Comparison of ENCODE assay signal across 9 cellular contexts in the genomic region with DNA sequence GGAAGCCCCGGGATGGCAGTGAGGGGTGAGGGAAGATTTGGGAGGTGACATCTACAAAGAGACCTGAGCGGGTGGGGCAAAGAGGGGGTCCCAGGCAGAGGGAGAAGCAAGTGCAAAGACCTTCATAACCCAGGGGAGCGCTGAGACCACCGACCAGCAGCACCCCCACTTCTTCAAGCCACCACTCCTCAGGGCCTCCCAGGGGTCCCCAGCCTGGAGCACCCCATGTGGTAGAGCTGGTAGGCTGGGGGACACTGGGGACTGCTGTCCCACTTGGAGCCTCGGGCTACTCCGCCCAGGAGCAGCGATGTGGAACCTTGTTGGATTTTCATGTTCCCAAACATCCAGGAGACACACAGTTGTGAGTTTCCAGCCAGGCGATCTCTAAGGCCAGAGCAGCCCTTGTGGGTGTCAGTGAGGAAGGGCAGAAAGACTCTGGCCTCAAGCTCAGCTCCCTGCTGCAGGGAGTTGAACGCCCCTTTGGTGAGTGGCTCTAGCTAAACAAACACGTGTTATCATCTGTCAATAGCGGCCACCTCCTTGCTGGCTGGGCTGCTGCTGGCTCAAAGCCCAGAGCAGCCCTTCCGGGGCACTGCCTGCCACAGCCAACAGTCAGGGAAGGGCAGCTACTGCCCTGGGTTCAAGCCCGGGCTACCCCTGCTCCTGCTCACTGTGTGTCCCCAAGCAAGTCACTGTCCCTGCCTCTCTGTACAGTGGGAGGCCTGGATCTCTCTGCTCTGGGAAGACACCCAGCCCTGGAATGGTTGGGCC. TPM values are rescaled to one million over a fixed set of nuclear protein-coding genes. Genes with fewer than 3 reads are reported as not detected.
DNase-seq lines count a peak whose midpoint lies in the region; ATAC-seq and TF ChIP-seq lines count a peak whose summit lies in the region.
"Had no signal": no experiment of that assay in that cellular context is flagged by ENCODE, and none has a peak within 500 bp of the region (broad histone marks: within the 10 kb centered on the region; RNA-seq: fewer than 3 reads in every experiment).

No MANE protein-coding gene starts in this region.

- H3K4me3 ChIP-seq in BLaER1 treated with 17β-estradiol and CSF1 and Interleukin-3, amounts not matched to agents 10 nM and 100 nM, result no peak overlapping the region
- H3K4me3 ChIP-seq in lung, result no peak overlapping the region
- H3K4me3 ChIP-seq in ovary, result no peak overlapping the region

- no peak overlapping the region for H3K27ac ChIP-seq in BLaER1 treated with 17β-estradiol and CSF1 and Interleukin-3, amounts not matched to agents 10 nM and 100 nM
- peak overlapping the region; percentile 22 to 63 for H3K27ac ChIP-seq in lung (ENCODE audit: low read depth in 1 of 2, low read length in 1 of 2)
- H3K27ac ChIP-seq in ovary, result no peak overlapping the region

- no peak overlapping the region for H3K4me3 Mint-ChIP-seq in WTC11
- H3K4me3 Mint-ChIP-seq in activated naive CD8-positive, alpha-beta T cell treated with anti-CD3 and anti-CD28 coated beads for 36 hours, result no peak overlapping the region
- H3K4me3 Mint-ChIP-seq: neural crest cell had no signal

- H3K27me3 Mint-ChIP-seq in WTC11 (ENCODE audit: low read depth), result no peaks in the 10 kb centered on the region
- no peaks in the 10 kb centered on the region for H3K27me3 Mint-ChIP-seq in activated naive CD8-positive, alpha-beta T cell treated with anti-CD3 and anti-CD28 coated beads for 36 hours

- intact Hi-C loops in ovary (cut with DNase I), result loop anchor here in 1 of 4 donors (5.0 kb wide), 1 partner anchor 40 kb away; no protein-coding TSS in a partner anchor

- no peaks in the 10 kb centered on the region for H3K36me3 ChIP-seq in BLaER1 treated with 17β-estradiol and CSF1 and Interleukin-3, amounts not matched to agents 10 nM and 100 nM
- H3K36me3 ChIP-seq in lung (ENCODE audit: control insufficient read depth in 2 of 2, insufficient read depth in 2 of 2, low read length in 2 of 2) (no peaks in the 10 kb centered on the region), ovary (no peaks in the 10 kb centered on the region)

- peak overlapping the region in 1 of 11 experiments; percentile 10; a peak in 1 of 22 replicates for H3K9ac ChIP-seq in BLaER1 treated with 17β-estradiol and CSF1 and Interleukin-3, amounts not matched to agents 10 nM and 100 nM

- no peaks in the 10 kb centered on the region for H3K9me3 ChIP-seq in BLaER1 treated with 17β-estradiol and CSF1 and Interleukin-3, amounts not matched to agents 10 nM and 100 nM (replicated peaks in 1 of 11)
- H3K9me3 ChIP-seq in lung (ENCODE audit: control insufficient read depth in 2 of 2, insufficient read depth in 1 of 2, low read length in 1 of 2) (no peaks in the 10 kb centered on the region), ovary (no peaks in the 10 kb centered on the region)

- POLR2A ChIA-PET in WTC11 (lab: Charles Lee), result no interaction called here

- DNase-seq in NCI-H1092 treated with DMSO at 0.1 percent for 48 hours (lab: John Stamatoyannopoulos, UW), result peak; percentile 94
- DNase-seq in WTC11 (ENCODE audit: low spot score), result no peak
- peak; percentile 57 for DNase-seq in lung (ENCODE audit: low spot score)
- DNase-seq in activated naive CD8-positive, alpha-beta T cell treated with anti-CD3 and anti-CD28 coated beads for 36 hours, result no peak
- no peak for DNase-seq in ovary

- 40 to 51% methylated on average over 13 of the region's 13 CpGs for WGBS in lung, 2 donors
- 33 to 50% (median 37%) methylated on average over 13 of the region's 13 CpGs for WGBS in ovary, 3 donors

- H3K27me3 ChIP-seq in BLaER1 treated with 17β-estradiol and CSF1 and Interleukin-3, amounts not matched to agents 10 nM and 100 nM, result no peaks in the 10 kb centered on the region
- H3K27me3 ChIP-seq in lung (ENCODE audit: control insufficient read depth, insufficient read depth) (no peaks in the 10 kb centered on the region), ovary (no peaks in the 10 kb centered on the region)

- TF ChIP-seq POLR2A in ovary (IDR thresholded peaks at IDR 0.05), result no peak

- CTCF ChIA-PET in WTC11 (lab: Charles Lee), result no interaction called here

- TF ChIP-seq EP300 in ovary (IDR thresholded peaks at IDR 0.05), result no peak

- H3K27ac Mint-ChIP-seq in WTC11, result no peak overlapping the region
- no peak overlapping the region for H3K27ac Mint-ChIP-seq in activated naive CD8-positive, alpha-beta T cell treated with anti-CD3 and anti-CD28 coated beads for 36 hours

- H3K4me1 Mint-ChIP-seq in WTC11, result 0 out of 2 replicates have a peak, but pooled peaks cover 3% of the 10 kb centered on the region
- peaks cover 4% of the 10 kb centered on the region for H3K4me1 Mint-ChIP-seq in activated naive CD8-positive, alpha-beta T cell treated with anti-CD3 and anti-CD28 coated beads for 36 hours
- H3K4me1 Mint-ChIP-seq: neural crest cell had no signal

- ATAC-seq in WTC11 (no peak), lung (ENCODE audit: insufficient read depth, low FRiP score) (no peak), GM19023 (IDR thresholded peaks at IDR 0.05; ENCODE audit: unreplicated experiment) (no peak), HG02623 (IDR thresholded peaks at IDR 0.05; ENCODE audit: unreplicated experiment) (no peak)

- H4K20me1 ChIP-seq in BLaER1 treated with 17β-estradiol and CSF1 and Interleukin-3, amounts not matched to agents 10 nM and 100 nM, result peaks cover 0 to 28% (median 6%) of the 10 kb centered on the region in 11 experiments; a peak in 9 of 22 replicates

- H3K4me1 ChIP-seq in BLaER1 treated with 17β-estradiol and CSF1 and Interleukin-3, amounts not matched to agents 10 nM and 100 nM, result peaks cover 63 to 86% (median 71%) of the 10 kb centered on the region in 10 experiments
- H3K4me1 ChIP-seq in lung (ENCODE audit: control insufficient read depth in 2 of 2, insufficient read depth in 2 of 2, low read length in 2 of 2) (peaks cover 0 to 26% of the 10 kb centered on the region in 2 donors), ovary (ENCODE audit: insufficient read depth) (peaks cover 10% of the 10 kb centered on the region)

- H3K9me3 Mint-ChIP-seq in WTC11, result no peaks in the 10 kb centered on the region
- H3K9me3 Mint-ChIP-seq in activated naive CD8-positive, alpha-beta T cell treated with anti-CD3 and anti-CD28 coated beads for 36 hours, result no peaks in the 10 kb centered on the region
- H3K9me3 Mint-ChIP-seq: neural crest cell had no signal

- H3K4me2 ChIP-seq in BLaER1 treated with 17β-estradiol and CSF1 and Interleukin-3, amounts not matched to agents 10 nM and 100 nM, result peak overlapping the region; percentile 55 to 98 (median 67)

- no peak for TF ChIP-seq CTCF in WTC11 (IDR thresholded peaks at IDR 0.05)
- no peak for TF ChIP-seq CTCF in lung (IDR thresholded peaks at IDR 0.05; ENCODE audit: control extremely low read depth, extremely low read depth)
- no peak for TF ChIP-seq CTCF in ovary (IDR thresholded peaks at IDR 0.05)

- H3K36me3 Mint-ChIP-seq in WTC11, result no peaks in the 10 kb centered on the region
- no peaks in the 10 kb centered on the region for H3K36me3 Mint-ChIP-seq in activated naive CD8-positive, alpha-beta T cell treated with anti-CD3 and anti-CD28 coated beads for 36 hours

TF ChIP-seq in WTC11, 78 proteins besides CTCF, POLR2A, EP300 and RAD21:
- TF ChIP-seq NR1H2 (CRISPR knock-in tag; IDR thresholded peaks at IDR 0.05), result no peak
- TF ChIP-seq, protein P1, sequence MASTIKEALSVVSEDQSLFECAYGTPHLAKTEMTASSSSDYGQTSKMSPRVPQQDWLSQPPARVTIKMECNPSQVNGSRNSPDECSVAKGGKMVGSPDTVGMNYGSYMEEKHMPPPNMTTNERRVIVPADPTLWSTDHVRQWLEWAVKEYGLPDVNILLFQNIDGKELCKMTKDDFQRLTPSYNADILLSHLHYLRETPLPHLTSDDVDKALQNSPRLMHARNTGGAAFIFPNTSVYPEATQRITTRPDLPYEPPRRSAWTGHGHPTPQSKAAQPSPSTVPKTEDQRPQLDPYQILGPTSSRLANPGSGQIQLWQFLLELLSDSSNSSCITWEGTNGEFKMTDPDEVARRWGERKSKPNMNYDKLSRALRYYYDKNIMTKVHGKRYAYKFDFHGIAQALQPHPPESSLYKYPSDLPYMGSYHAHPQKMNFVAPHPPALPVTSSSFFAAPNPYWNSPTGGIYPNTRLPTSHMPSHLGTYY (CRISPR knock-in tag; IDR thresholded peaks at IDR 0.05), result no peak
- peak; percentile 67 for TF ChIP-seq GABPB1 (CRISPR knock-in tag; IDR thresholded peaks at IDR 0.05)

RNA-seq across cellular contexts. Expression of a gene that starts 25.7 kb away (rescaled TPM):
- 62.6 to 76.1 TPM (median 64.0 TPM) in 3 replicates for total RNA-seq in WTC11 (2021)
- total RNA-seq in lung, result 10 to 100 TPM; 55.8 to 73.4 TPM
- 10 to 100 TPM; 17.6 to 42.2 TPM for polyA plus RNA-seq in lung
- 10 to 100 TPM; 17.6 to 17.8 TPM for total RNA-seq in activated naive CD8-positive, alpha-beta T cell treated with anti-CD3 and anti-CD28 coated beads for 36 hours
- 10 to 100 TPM; 20.7 to 45.3 (median 31.4) TPM for total RNA-seq in ovary
- polyA plus RNA-seq in ovary, result 10 to 100 TPM; 15.6 to 26.3 TPM

Comparison
In these comparisons a context has a peak if more than half of its experiments do, and no peak if none do; other contexts are left out.
1. H3K27ac ChIP-seq: peak in lung (2 of 2); none in BLaER1 treated with 17β-estradiol and CSF1 and Interleukin-3, amounts not matched to agents 10 nM and 100 nM (0 of 11) and ovary (0 of 2).
2. DNase-seq: peak in NCI-H1092 treated with DMSO at 0.1 percent for 48 hours (single experiment) and lung (single experiment); none in WTC11 (single experiment), activated naive CD8-positive, alpha-beta T cell treated with anti-CD3 and anti-CD28 coated beads for 36 hours (single experiment) and ovary (0 of 5).